In the genomic region with DNA sequence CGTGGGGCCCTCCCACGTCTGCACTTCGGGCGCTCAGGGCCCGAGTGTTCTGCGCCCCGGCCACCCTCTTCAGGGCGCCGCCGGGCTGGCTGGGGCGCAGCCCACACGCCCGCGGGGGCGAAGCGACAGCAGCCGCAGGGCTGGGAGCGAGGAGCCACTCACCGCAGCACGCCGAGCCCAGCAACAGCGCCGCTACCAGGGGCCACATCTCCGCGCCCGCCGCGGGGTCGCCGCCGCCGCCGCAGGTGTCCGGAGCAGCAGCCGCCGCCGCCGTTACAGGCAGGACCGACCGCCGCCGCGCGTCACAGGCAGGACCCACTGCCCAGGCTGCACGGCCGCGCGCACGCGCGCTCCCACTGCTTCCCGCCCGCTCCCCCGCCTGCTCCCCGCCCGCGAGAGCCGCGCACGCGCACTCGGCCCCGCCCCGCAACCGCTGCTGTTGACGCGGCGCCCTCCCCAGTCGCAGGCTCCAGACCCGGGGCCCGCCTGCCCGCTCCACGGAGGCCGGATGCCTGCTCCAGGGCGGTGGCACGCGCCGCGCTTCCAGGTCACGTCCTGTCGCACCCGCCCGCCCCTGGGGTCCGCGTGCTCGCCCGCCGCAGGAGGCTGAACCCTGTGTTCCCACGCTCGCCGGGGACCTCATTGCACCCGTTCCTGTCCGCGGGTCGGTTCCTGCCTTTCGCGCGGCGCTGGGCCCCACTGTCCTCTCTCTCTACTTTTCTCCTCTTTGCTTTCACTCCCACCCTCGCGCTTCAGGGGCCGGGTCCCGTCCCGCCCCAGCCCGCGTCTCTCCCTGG, we compare ENCODE assay signal across 1 cellular context.
TF ChIP-seq lines count a peak whose summit lies in the region.

CD47 (minus strand) TSS at position 331 of the 797 bp plus-strand sequence; CDS start at position 208, 123 bp downstream.

TF ChIP-seq in WTC11, 78 proteins besides CTCF, POLR2A, EP300 and RAD21 (continued from another document and continues in another):
- TF ChIP-seq ATF6 (CRISPR knock-in tag; IDR thresholded peaks at IDR 0.05) (no peak), NFYB (CRISPR knock-in tag; conservative IDR thresholded peaks at IDR 0.05; ENCODE audit: low read depth) (no peak), PRRX2 (CRISPR knock-in tag; IDR thresholded peaks at IDR 0.05) (no peak), HMGA2 (CRISPR knock-in tag; IDR thresholded peaks at IDR 0.05) (no peak), FOXP4 (CRISPR knock-in tag; IDR thresholded peaks at IDR 0.05) (no peak; the same call in 1 of the 2 replicates), ERG (CRISPR knock-in tag; IDR thresholded peaks at IDR 0.05) (no peak), TEAD1 (CRISPR knock-in tag; IDR thresholded peaks at IDR 0.05) (peak; percentile 82; the same call in 1 of the 2 replicates), RELA (CRISPR knock-in tag; IDR thresholded peaks at IDR 0.05; ENCODE audit: borderline replicate concordance) (no peak), CREM (CRISPR knock-in tag; IDR thresholded peaks at IDR 0.05) (no peak), FOXK1 (CRISPR knock-in tag; IDR thresholded peaks at IDR 0.05) (peak; percentile 79), IRF2 (CRISPR knock-in tag; IDR thresholded peaks at IDR 0.05; ENCODE audit: borderline replicate concordance, low read depth) (no peak), ZBTB21 (CRISPR knock-in tag; IDR thresholded peaks at IDR 0.05; ENCODE audit: borderline replicate concordance) (no peak; the same call in 1 of the 2 replicates), USF2 (CRISPR knock-in tag; IDR thresholded peaks at IDR 0.05) (no peak), NR1H2 (CRISPR knock-in tag; IDR thresholded peaks at IDR 0.05) (no peak), SOX15 (CRISPR knock-in tag; IDR thresholded peaks at IDR 0.05) (no peak), IRF1 (CRISPR knock-in tag; IDR thresholded peaks at IDR 0.05) (no peak), MAX (CRISPR knock-in tag; IDR thresholded peaks at IDR 0.05) (peak; percentile 70; the same call in 1 of the 2 replicates), ESRRA (CRISPR knock-in tag; IDR thresholded peaks at IDR 0.05; ENCODE audit: borderline replicate concordance) (peak; percentile 46; the same call in 1 of the 2 replicates), NR2C2 (CRISPR knock-in tag; IDR thresholded peaks at IDR 0.05) (no peak), ZNF512 (CRISPR knock-in tag; IDR thresholded peaks at IDR 0.05; ENCODE audit: borderline replicate concordance) (no peak), MLX (CRISPR knock-in tag; IDR thresholded peaks at IDR 0.05) (no peak), ZNF671 (CRISPR knock-in tag; IDR thresholded peaks at IDR 0.05) (no peak), RORB (CRISPR knock-in tag; IDR thresholded peaks at IDR 0.05) (no peak)
- TF ChIP-seq, protein P1, sequence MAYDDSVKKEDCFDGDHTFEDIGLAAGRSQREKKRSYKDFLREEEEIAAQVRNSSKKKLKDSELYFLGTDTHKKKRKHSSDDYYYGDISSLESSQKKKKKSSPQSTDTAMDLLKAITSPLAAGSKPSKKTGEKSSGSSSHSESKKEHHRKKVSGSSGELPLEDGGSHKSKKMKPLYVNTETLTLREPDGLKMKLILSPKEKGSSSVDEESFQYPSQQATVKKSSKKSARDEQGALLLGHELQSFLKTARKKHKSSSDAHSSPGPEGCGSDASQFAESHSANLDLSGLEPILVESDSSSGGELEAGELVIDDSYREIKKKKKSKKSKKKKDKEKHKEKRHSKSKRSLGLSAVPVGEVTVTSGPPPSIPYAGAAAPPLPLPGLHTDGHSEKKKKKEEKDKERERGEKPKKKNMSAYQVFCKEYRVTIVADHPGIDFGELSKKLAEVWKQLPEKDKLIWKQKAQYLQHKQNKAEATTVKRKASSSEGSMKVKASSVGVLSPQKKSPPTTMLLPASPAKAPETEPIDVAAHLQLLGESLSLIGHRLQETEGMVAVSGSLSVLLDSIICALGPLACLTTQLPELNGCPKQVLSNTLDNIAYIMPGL (CRISPR knock-in tag; IDR thresholded peaks at IDR 0.05): peak; percentile 88; the same call in 1 of the 2 replicates
- TF ChIP-seq, protein P2, sequence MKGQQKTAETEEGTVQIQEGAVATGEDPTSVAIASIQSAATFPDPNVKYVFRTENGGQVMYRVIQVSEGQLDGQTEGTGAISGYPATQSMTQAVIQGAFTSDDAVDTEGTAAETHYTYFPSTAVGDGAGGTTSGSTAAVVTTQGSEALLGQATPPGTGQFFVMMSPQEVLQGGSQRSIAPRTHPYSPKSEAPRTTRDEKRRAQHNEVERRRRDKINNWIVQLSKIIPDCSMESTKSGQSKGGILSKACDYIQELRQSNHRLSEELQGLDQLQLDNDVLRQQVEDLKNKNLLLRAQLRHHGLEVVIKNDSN (CRISPR knock-in tag; IDR thresholded peaks at IDR 0.05): no peak
- TF ChIP-seq, protein P3, sequence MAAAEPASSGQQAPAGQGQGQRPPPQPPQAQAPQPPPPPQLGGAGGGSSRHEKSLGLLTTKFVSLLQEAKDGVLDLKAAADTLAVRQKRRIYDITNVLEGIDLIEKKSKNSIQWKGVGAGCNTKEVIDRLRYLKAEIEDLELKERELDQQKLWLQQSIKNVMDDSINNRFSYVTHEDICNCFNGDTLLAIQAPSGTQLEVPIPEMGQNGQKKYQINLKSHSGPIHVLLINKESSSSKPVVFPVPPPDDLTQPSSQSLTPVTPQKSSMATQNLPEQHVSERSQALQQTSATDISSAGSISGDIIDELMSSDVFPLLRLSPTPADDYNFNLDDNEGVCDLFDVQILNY (CRISPR knock-in tag; IDR thresholded peaks at IDR 0.05): peak; percentile 36; the same call in 1 of the 2 replicates
- TF ChIP-seq, protein P4, sequence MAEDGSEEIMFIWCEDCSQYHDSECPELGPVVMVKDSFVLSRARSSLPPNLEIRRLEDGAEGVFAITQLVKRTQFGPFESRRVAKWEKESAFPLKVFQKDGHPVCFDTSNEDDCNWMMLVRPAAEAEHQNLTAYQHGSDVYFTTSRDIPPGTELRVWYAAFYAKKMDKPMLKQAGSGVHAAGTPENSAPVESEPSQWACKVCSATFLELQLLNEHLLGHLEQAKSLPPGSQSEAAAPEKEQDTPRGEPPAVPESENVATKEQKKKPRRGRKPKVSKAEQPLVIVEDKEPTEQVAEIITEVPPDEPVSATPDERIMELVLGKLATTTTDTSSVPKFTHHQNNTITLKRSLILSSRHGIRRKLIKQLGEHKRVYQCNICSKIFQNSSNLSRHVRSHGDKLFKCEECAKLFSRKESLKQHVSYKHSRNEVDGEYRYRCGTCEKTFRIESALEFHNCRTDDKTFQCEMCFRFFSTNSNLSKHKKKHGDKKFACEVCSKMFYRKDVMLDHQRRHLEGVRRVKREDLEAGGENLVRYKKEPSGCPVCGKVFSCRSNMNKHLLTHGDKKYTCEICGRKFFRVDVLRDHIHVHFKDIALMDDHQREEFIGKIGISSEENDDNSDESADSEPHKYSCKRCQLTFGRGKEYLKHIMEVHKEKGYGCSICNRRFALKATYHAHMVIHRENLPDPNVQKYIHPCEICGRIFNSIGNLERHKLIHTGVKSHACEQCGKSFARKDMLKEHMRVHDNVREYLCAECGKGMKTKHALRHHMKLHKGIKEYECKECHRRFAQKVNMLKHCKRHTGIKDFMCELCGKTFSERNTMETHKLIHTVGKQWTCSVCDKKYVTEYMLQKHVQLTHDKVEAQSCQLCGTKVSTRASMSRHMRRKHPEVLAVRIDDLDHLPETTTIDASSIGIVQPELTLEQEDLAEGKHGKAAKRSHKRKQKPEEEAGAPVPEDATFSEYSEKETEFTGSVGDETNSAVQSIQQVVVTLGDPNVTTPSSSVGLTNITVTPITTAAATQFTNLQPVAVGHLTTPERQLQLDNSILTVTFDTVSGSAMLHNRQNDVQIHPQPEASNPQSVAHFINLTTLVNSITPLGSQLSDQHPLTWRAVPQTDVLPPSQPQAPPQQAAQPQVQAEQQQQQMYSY (CRISPR knock-in tag; IDR thresholded peaks at IDR 0.05): 0 out of 2 replicates have a peak, but pooled peaks have one; percentile 25
